In the genomic region with DNA sequence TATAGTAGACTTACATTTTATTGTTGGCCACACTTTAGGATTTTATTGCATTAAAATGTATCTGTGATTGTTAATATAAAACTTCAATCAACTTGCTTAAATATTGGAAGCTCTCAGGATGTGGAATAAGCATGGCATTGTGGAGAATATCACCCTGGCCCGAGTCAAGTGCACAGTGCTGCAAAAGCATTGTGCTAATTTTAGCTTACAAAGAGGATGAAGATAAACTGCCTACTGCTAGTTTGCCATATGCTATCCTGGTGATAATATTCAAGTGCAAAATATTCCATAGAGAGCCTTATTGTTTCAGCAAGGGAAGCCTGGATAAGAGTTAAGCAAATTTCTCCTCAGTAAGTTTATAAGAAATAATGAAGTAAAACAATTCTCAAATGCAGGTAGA, we compare ENCODE assay signal across 22 cellular contexts. TPM values are rescaled to one million over a fixed set of nuclear protein-coding genes. Genes with fewer than 3 reads are reported as not detected.
A peak's percentile ranks its signal among the peaks of the same experiment; 100 is the strongest.
DNase-seq lines count a peak whose midpoint lies in the region; ATAC-seq and TF ChIP-seq lines count a peak whose summit lies in the region.
"Had no signal": no experiment of that assay in that cellular context is flagged by ENCODE, and none has a peak within 500 bp of the region (broad histone marks: within the 10 kb centered on the region; RNA-seq: fewer than 3 reads in every experiment).

No MANE protein-coding gene starts in this region.

- no peaks in the 10 kb centered on the region for H3K9me3 Mint-ChIP-seq in glutamatergic neuron (ENCODE audit: unreplicated experiment)
- H3K9me3 Mint-ChIP-seq: natural killer cell had no signal

- ATAC-seq in HG03571 (IDR thresholded peaks at IDR 0.05; ENCODE audit: unreplicated experiment): no peak
- no peak for ATAC-seq in HG03095 (IDR thresholded peaks at IDR 0.05; ENCODE audit: unreplicated experiment)
- ATAC-seq: activated CD4-positive, alpha-beta T cell treated with anti-CD3 and anti-CD28 coated beads for 36 hours; GM12878; natural killer cell; stimulated activated naive B cell treated with anti-CD40 and anti-IgM and Interleukin-4, amounts not matched to agents 10 μg/mL and 1 μg/mL and 100 μg/mL, for 72 hours had no signal

- H3K27ac Mint-ChIP-seq in glutamatergic neuron (ENCODE audit: unreplicated experiment): no peak overlapping the region
- H3K27ac Mint-ChIP-seq: activated CD4-positive, alpha-beta T cell treated with anti-CD3 and anti-CD28 coated beads for 36 hours; natural killer cell; stimulated activated naive B cell treated with anti-CD40 and anti-IgM and Interleukin-4, amounts not matched to agents 10 μg/mL and 1 μg/mL and 100 μg/mL, for 72 hours had no signal

- TF ChIP-seq CTCF in glutamatergic neuron (IDR thresholded peaks at IDR 0.05; ENCODE audit: partially characterized antibody, unreplicated experiment): no peak

- H3K4me3 Mint-ChIP-seq in glutamatergic neuron (ENCODE audit: unreplicated experiment): peak overlapping the region; percentile 11
- H3K4me3 Mint-ChIP-seq: activated CD4-positive, alpha-beta T cell treated with anti-CD3 and anti-CD28 coated beads for 36 hours; natural killer cell; stimulated activated naive B cell treated with anti-CD40 and anti-IgM and Interleukin-4, amounts not matched to agents 10 μg/mL and 1 μg/mL and 100 μg/mL, for 72 hours had no signal

- H3K27me3 Mint-ChIP-seq in glutamatergic neuron (ENCODE audit: unreplicated experiment): no peaks in the 10 kb centered on the region
- H3K27me3 Mint-ChIP-seq: stimulated activated naive B cell treated with anti-CD40 and anti-IgM and Interleukin-4, amounts not matched to agents 10 μg/mL and 1 μg/mL and 100 μg/mL, for 72 hours had no signal

- peaks cover 9% of the 10 kb centered on the region for H3K4me1 Mint-ChIP-seq in glutamatergic neuron (ENCODE audit: low read depth, unreplicated experiment)
- H3K4me1 Mint-ChIP-seq: activated CD4-positive, alpha-beta T cell treated with anti-CD3 and anti-CD28 coated beads for 36 hours; natural killer cell; stimulated activated naive B cell treated with anti-CD40 and anti-IgM and Interleukin-4, amounts not matched to agents 10 μg/mL and 1 μg/mL and 100 μg/mL, for 72 hours had no signal

- H3K36me3 Mint-ChIP-seq in glutamatergic neuron (ENCODE audit: unreplicated experiment): no peaks in the 10 kb centered on the region
- H3K36me3 Mint-ChIP-seq: natural killer cell; stimulated activated naive B cell treated with anti-CD40 and anti-IgM and Interleukin-4, amounts not matched to agents 10 μg/mL and 1 μg/mL and 100 μg/mL, for 72 hours had no signal

- DNase-seq in NCI-H2171 treated with DMSO at 0.1 percent for 48 hours (lab: John Stamatoyannopoulos, UW) (peak; percentile 27), NCI-H2171 (lab: John Stamatoyannopoulos, UW) (no peak), NCI-H524 (lab: John Stamatoyannopoulos, UW) (peak; percentile 61 to 76), glutamatergic neuron (no peak), pons (ENCODE audit: low spot score) (peak; percentile 82), activated gamma-delta T cell (lab: John Stamatoyannopoulos, UW) (no peak)
- DNase-seq: ACHN; activated CD4-positive, alpha-beta T cell treated with anti-CD3 and anti-CD28 coated beads for 36 hours; activated CD8-positive, alpha-beta memory T cell treated with anti-CD3 and anti-CD28 coated beads, Interleukin-2, amount 50 U/mL, for 48 hours; activated naive CD4-positive, alpha-beta T cell treated with Interleukin-2 at 50 U/mL for 16 hours; cortex of kidney; erythroblast; Kasumi-1; mammary epithelial cell; natural killer cell; SHP77 treated with DMSO at 0.1 percent for 48 hours; stimulated activated CD4-positive, alpha-beta T cell treated with anti-CD3 and anti-CD28 coated beads, Interleukin-12 subunit alpha, Interleukin-12 subunit beta, amount 100 ng/mL, for 4 hours; stimulated activated naive B cell treated with anti-CD40 and anti-IgM and Interleukin-4, amounts not matched to agents 10 μg/mL and 1 μg/mL and 100 μg/mL, for 72 hours; upper lobe of left lung had no signal

RNA-seq across cellular contexts. Expression of a gene that starts 54.5 kb away (rescaled TPM):
- total RNA-seq in glutamatergic neuron (ENCODE audit: unreplicated experiment): 4.8 TPM
- total RNA-seq: activated CD4-positive, alpha-beta T cell treated with anti-CD3 and anti-CD28 coated beads for 36 hours had no signal

Comparison
In these comparisons a context has a peak if more than half of its experiments do, and no peak if none do; other contexts are left out.
1. DNase-seq: peak in NCI-H2171 treated with DMSO at 0.1 percent for 48 hours (single experiment), NCI-H524 (2 of 2) and pons (single experiment); none in NCI-H2171 (single experiment), glutamatergic neuron (single experiment) and activated gamma-delta T cell (single experiment).